In genomic region chr4:13530823-13531608, GRCh38 we compare ENCODE assay signal across 18 cellular contexts. TPM values are rescaled to one million over a fixed set of nuclear protein-coding genes. Genes with fewer than 3 reads are reported as not detected.
DNase-seq lines count a peak whose midpoint lies in the region; ATAC-seq, FAIRE-seq and TF ChIP-seq lines count a peak whose summit lies in the region.
"Had no signal": no experiment of that assay in that cellular context is flagged by ENCODE, and none has a peak within 500 bp of the region (broad histone marks: within the 10 kb centered on the region; RNA-seq: fewer than 3 reads in every experiment).

No MANE protein-coding gene starts in this region.

- H3K36me3 Mint-ChIP-seq in endothelial cell (ENCODE audit: low read depth, unreplicated experiment) = no peaks in the 10 kb centered on the region
- H3K36me3 Mint-ChIP-seq in neural crest cell (ENCODE audit: low read depth) = no peaks in the 10 kb centered on the region
- H3K36me3 Mint-ChIP-seq: natural killer cell, T-cell had no signal

- FAIRE-seq in urothelium cell line (lab: Jason Lieb, UNC) = no peak
- FAIRE-seq: HTR-8/SVneo had no signal

- TF ChIP-seq CTCF in GM20000 (IDR thresholded peaks at IDR 0.05; ENCODE audit: extremely low read depth, missing control alignments) (no peak), endothelial cell (IDR thresholded peaks at IDR 0.05; ENCODE audit: unreplicated experiment) (no peak), neural crest cell (conservative IDR thresholded peaks at IDR 0.05) (no peak)

- H3K9me3 Mint-ChIP-seq in endothelial cell (ENCODE audit: unreplicated experiment) (no peaks in the 10 kb centered on the region), neural crest cell (no peaks in the 10 kb centered on the region)
- H3K9me3 Mint-ChIP-seq: T-cell had no signal

- peak overlapping the region; percentile 82 for H3K27ac Mint-ChIP-seq in endothelial cell (ENCODE audit: unreplicated experiment)
- H3K27ac Mint-ChIP-seq in neural crest cell (ENCODE audit: unreplicated experiment) = no peak overlapping the region
- H3K27ac Mint-ChIP-seq: activated naive CD4-positive, alpha-beta T cell treated with anti-CD3 and anti-CD28 coated beads for 36 hours; T-cell had no signal

- H3K4me1 Mint-ChIP-seq in endothelial cell (ENCODE audit: unreplicated experiment) (peaks cover 23% of the 10 kb centered on the region), neural crest cell (peaks cover 20% of the 10 kb centered on the region)

- H3K27me3 Mint-ChIP-seq in endothelial cell (ENCODE audit: unreplicated experiment) (peaks cover 5% of the 10 kb centered on the region), neural crest cell (ENCODE audit: low read depth) (peaks cover 98% of the 10 kb centered on the region)

- DNase-seq in ELF-1 (ENCODE audit: low read depth, low spot score) (peak; percentile 81), GM20000 (ENCODE audit: low spot score) (peak; percentile 27), endothelial cell (ENCODE audit: low spot score) (peak; percentile 34), neural crest cell (ENCODE audit: low read depth, low spot score) (no peak), COLO668 (lab: John Stamatoyannopoulos, UW; ENCODE audit: unreplicated experiment) (no peak), urothelium cell line (ENCODE audit: low spot score) (no peak)
- DNase-seq: activated naive CD4-positive, alpha-beta T cell treated with anti-CD3 and anti-CD28 coated beads for 36 hours; effector CD8-positive, alpha-beta T cell; hippocampal formation; natural killer cell; NCI-H2171 treated with DMSO at 0.1 percent for 48 hours; NCI-H82; stimulated activated CD4-positive, alpha-beta T cell treated with anti-CD3 and anti-CD28 coated beads, Interleukin-1b, Interleukin-23, amount 100 ng/mL, for 48 hours; T-cell; testis had no signal

- ATAC-seq in HG03565 (IDR thresholded peaks at IDR 0.05; ENCODE audit: unreplicated experiment) = no peak
- ATAC-seq: natural killer cell, T-cell had no signal

- H3K4me3 Mint-ChIP-seq in endothelial cell (ENCODE audit: unreplicated experiment) (peak overlapping the region; percentile 73), neural crest cell (peak overlapping the region; percentile 38)
- H3K4me3 Mint-ChIP-seq: activated naive CD4-positive, alpha-beta T cell treated with anti-CD3 and anti-CD28 coated beads for 36 hours; natural killer cell; T-cell had no signal

RNA-seq across cellular contexts. Expression of gene NKX3-2, which starts 13.3 kb away (rescaled TPM):
- total RNA-seq in endothelial cell (ENCODE audit: unreplicated experiment) = 4.5 TPM
- 3.3 and 4.0 TPM in 2 replicates for total RNA-seq in neural crest cell
- total RNA-seq: activated naive CD4-positive, alpha-beta T cell treated with anti-CD3 and anti-CD28 coated beads for 36 hours; natural killer cell; renal cortical epithelial cell; T-cell had no signal

RNA-seq across cellular contexts. Expression of gene RAB28, which starts 46.9 kb away (rescaled TPM):
- 17.5 TPM for total RNA-seq in endothelial cell (ENCODE audit: unreplicated experiment)
- total RNA-seq in neural crest cell = 26.7 and 30.7 TPM in 2 replicates

Comparison
In these comparisons a context has a peak if more than half of its experiments do, and no peak if none do; other contexts are left out.
1. DNase-seq: peak in ELF-1 (single experiment), GM20000 (single experiment) and endothelial cell (single experiment); none in neural crest cell (single experiment), COLO668 (single experiment) and urothelium cell line (single experiment).